In genomic region chr22:23565942-23566715, GRCh38 we compare ENCODE assay signal across 9 cellular contexts. TPM values are rescaled to one million over a fixed set of nuclear protein-coding genes. Genes with fewer than 3 reads are reported as not detected.
DNase-seq lines count a peak whose midpoint lies in the region; ATAC-seq lines count a peak whose summit lies in the region.
"Had no signal": no experiment of that assay in that cellular context is flagged by ENCODE, and none has a peak within 500 bp of the region (broad histone marks: within the 10 kb centered on the region; RNA-seq: fewer than 3 reads in every experiment).

No MANE protein-coding gene starts in this region.

- no peaks in the 10 kb centered on the region for H3K36me3 Mint-ChIP-seq in activated naive CD4-positive, alpha-beta T cell treated with anti-CD3 and anti-CD28 coated beads, Interleukin-2, amount 50 U/mL, for 24 hours

- H3K27ac ChIP-seq in stomach smooth muscle (ENCODE audit: low read length): no peak overlapping the region

- H3K4me3 Mint-ChIP-seq in activated naive CD4-positive, alpha-beta T cell treated with anti-CD3 and anti-CD28 coated beads, Interleukin-2, amount 50 U/mL, for 24 hours: peak overlapping the region; percentile 86

- peak overlapping the region; percentile 50 to 67 for H3K4me3 ChIP-seq in stomach smooth muscle (ENCODE audit: low read length in 2 of 2)

- H3K9me3 ChIP-seq in stomach smooth muscle (ENCODE audit: control insufficient read depth in 2 of 2, low read length in 2 of 2): no peaks in the 10 kb centered on the region

- H3K4me1 Mint-ChIP-seq in activated naive CD4-positive, alpha-beta T cell treated with anti-CD3 and anti-CD28 coated beads, Interleukin-2, amount 50 U/mL, for 24 hours: peaks cover 8% of the 10 kb centered on the region

- peaks cover 17% of the 10 kb centered on the region for H3K27me3 Mint-ChIP-seq in activated naive CD4-positive, alpha-beta T cell treated with anti-CD3 and anti-CD28 coated beads, Interleukin-2, amount 50 U/mL, for 24 hours

- no peak overlapping the region for H3K9ac ChIP-seq in stomach smooth muscle (ENCODE audit: low read length in 2 of 2)

- peaks cover 11% of the 10 kb centered on the region for H3K4me1 ChIP-seq in stomach smooth muscle (ENCODE audit: control insufficient read depth, insufficient read depth, low read length)

- H3K27ac Mint-ChIP-seq in activated naive CD4-positive, alpha-beta T cell treated with anti-CD3 and anti-CD28 coated beads, Interleukin-2, amount 50 U/mL, for 24 hours: no peak overlapping the region

- H3K36me3 ChIP-seq in stomach smooth muscle (ENCODE audit: control insufficient read depth in 2 of 2, insufficient read depth in 2 of 2, low read length in 2 of 2): no peaks in the 10 kb centered on the region

- DNase-seq in NCI-H748 (lab: John Stamatoyannopoulos, UW; ENCODE audit: unreplicated experiment) (peak; percentile 41), NCI-H748 treated with DMSO at 0.1 percent for 48 hours (lab: John Stamatoyannopoulos, UW) (no peak), left lobe of liver (ENCODE audit: low spot score) (no peak), UCSD-AML1 (lab: John Stamatoyannopoulos, UW; ENCODE audit: unreplicated experiment) (no peak)

- H3K9me3 Mint-ChIP-seq in activated naive CD4-positive, alpha-beta T cell treated with anti-CD3 and anti-CD28 coated beads, Interleukin-2, amount 50 U/mL, for 24 hours: no peaks in the 10 kb centered on the region

- H3K27me3 ChIP-seq in stomach smooth muscle (ENCODE audit: control insufficient read depth in 1 of 2, insufficient read depth in 2 of 2, low read length in 2 of 2): peaks cover 24 to 25% of the 10 kb centered on the region in 2 donors

- peak; percentile 57 for ATAC-seq in left lobe of liver
- ATAC-seq in esophagus mucosa: no peak
- no peak for ATAC-seq in GM21723 (IDR thresholded peaks at IDR 0.05; ENCODE audit: unreplicated experiment)

RNA-seq across cellular contexts. Expression of gene IGLL1, which starts 14.0 kb away (rescaled TPM):
- not detected for total RNA-seq in left lobe of liver
- total RNA-seq in esophagus mucosa: not detected
- total RNA-seq: bronchial epithelial cell had no signal
